17 cellular contexts compared by ENCODE assay signal in the genomic region with DNA sequence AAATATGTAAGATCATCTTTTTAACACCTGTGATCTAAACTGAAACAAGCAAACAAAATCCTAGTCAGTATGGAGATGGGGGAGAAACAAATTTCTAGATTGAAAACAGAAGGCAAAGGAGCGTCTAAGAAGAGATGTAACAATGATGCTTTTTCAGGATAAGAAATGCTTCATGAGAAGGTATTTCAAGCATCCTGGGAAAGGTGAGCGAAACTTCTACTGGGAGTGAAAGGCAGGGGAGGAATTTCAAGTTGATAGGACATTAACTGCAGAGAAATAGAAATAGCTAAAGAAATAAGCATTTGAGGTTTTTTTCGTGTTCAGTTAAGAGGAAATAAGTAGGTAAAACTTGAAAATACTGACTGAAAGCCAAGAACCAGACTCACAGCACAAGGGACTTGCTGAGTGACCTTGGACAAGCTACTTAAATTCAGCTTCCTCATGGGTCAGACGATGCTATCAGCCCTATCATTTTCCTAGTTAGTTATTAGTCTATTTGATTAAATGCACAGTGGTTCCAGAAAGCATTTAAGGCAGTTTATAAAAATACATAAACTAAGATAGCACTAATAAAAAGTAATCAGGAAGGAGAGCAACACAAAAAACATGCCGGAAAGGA.
A peak's percentile ranks its signal among the peaks of the same experiment; 100 is the strongest.
DNase-seq lines count a peak whose midpoint lies in the region; ATAC-seq and TF ChIP-seq lines count a peak whose summit lies in the region.
"Had no signal": no experiment of that assay in that cellular context is flagged by ENCODE, and none has a peak within 500 bp of the region (broad histone marks: within the 10 kb centered on the region; RNA-seq: fewer than 3 reads in every experiment).

No MANE protein-coding gene starts in this region.

- TF ChIP-seq POLR2A in erythroblast (IDR thresholded peaks at IDR 0.05; ENCODE audit: low read length) = no peak

- no peak overlapping the region for H2AFZ ChIP-seq in trophoblast cell (ENCODE audit: insufficient read depth, low read length, poor library complexity)

- no peak overlapping the region for H3K18ac ChIP-seq in trophoblast cell (ENCODE audit: low read length)

- H3K23ac ChIP-seq in trophoblast cell (ENCODE audit: low read length) = no peak overlapping the region

- no CpG with 5 or more reads among the region's 5 CpGs for WGBS in trophoblast cell (ENCODE audit: extremely low coverage, insufficient coverage, insufficient read length)

- H2BK120ac ChIP-seq in trophoblast cell (ENCODE audit: insufficient read depth, low read length, poor library complexity) = no peak overlapping the region

- H3K27me3 ChIP-seq in endocrine pancreas (ENCODE audit: control insufficient read depth, insufficient read depth, low read length) (no peaks in the 10 kb centered on the region), trophoblast cell (ENCODE audit: insufficient read depth, low read length) (no peaks in the 10 kb centered on the region)
- H3K27me3 ChIP-seq: SJSA1 had no signal

- H4K91ac ChIP-seq in trophoblast cell (ENCODE audit: low read depth, low read length) = no peak overlapping the region

- no peak overlapping the region for H2BK5ac ChIP-seq in trophoblast cell (ENCODE audit: low read depth, low read length, poor library complexity)

- ATAC-seq in GM21515 (IDR thresholded peaks at IDR 0.05; ENCODE audit: unreplicated experiment) = no peak

- no peaks in the 10 kb centered on the region for H3K79me2 ChIP-seq in trophoblast cell (ENCODE audit: control insufficient read depth, insufficient read depth, low read length, poor library complexity)

- peaks cover 50% of the 10 kb centered on the region for H3K4me1 ChIP-seq in endocrine pancreas (ENCODE audit: control insufficient read depth, insufficient read depth, low read length)
- peaks cover 3 to 7% of the 10 kb centered on the region in 2 experiments for H3K4me1 ChIP-seq in trophoblast cell (ENCODE audit: control insufficient read depth in 1 of 2, insufficient read depth in 2 of 2, low read length in 2 of 2)

- H3K27ac ChIP-seq in C4-2B (peak overlapping the region; percentile 47; the same call in 1 of the 2 replicates), SK-N-MC (peak overlapping the region; percentile 52), trophoblast cell (ENCODE audit: low read depth, low read length) (peak overlapping the region; percentile 48)
- H3K27ac ChIP-seq: SJSA1 had no signal

- TF ChIP-seq CTCF in C4-2B (conservative IDR thresholded peaks at IDR 0.05) = no peak

- no peak overlapping the region for H3K4me3 ChIP-seq in SK-N-MC
- no peak overlapping the region for H3K4me3 ChIP-seq in endocrine pancreas (ENCODE audit: control insufficient read depth, insufficient read depth, low read length)
- H3K4me3 ChIP-seq in trophoblast cell (ENCODE audit: low read depth, low read length) = no peak overlapping the region
- H3K4me3 ChIP-seq: SJSA1 had no signal

- no peak overlapping the region for H2BK12ac ChIP-seq in trophoblast cell (ENCODE audit: low read length)

- no peak overlapping the region for H3K14ac ChIP-seq in trophoblast cell (ENCODE audit: low read length)

- no peak overlapping the region for H3K4me2 ChIP-seq in trophoblast cell (ENCODE audit: low read length)

- no peak overlapping the region for H3K4ac ChIP-seq in trophoblast cell (ENCODE audit: low read depth, low read length)

- H2AK5ac ChIP-seq in trophoblast cell (ENCODE audit: low read length) = no peak overlapping the region

- H3K9me3 ChIP-seq in SK-N-MC (ENCODE audit: low read depth, low read length) = no peaks in the 10 kb centered on the region
- no peaks in the 10 kb centered on the region for H3K9me3 ChIP-seq in endocrine pancreas (ENCODE audit: control insufficient read depth, low read length)
- H3K9me3 ChIP-seq in trophoblast cell (ENCODE audit: insufficient read depth, low read depth, low read length) = no peaks in the 10 kb centered on the region
- H3K9me3 ChIP-seq: SJSA1 had no signal

- no peak for DNase-seq in SK-N-MC (ENCODE audit: low read depth, low spot score)
- DNase-seq in trophoblast cell = peak in 1 of 2 donors; percentile 61
- DNase-seq in AML-193 (lab: John Stamatoyannopoulos, UW) = no peak
- DNase-seq in GM19240 (ENCODE audit: insufficient read length, low spot score) = no peak
- DNase-seq in erythroblast (lab: John Stamatoyannopoulos, UW) = no peak
- DNase-seq: CD4-positive, alpha-beta memory T cell; HCEC 1CT; MM.1S; NCI-H1105; NCI-H1930; NCI-H526 treated with DMSO at 0.1 percent for 48 hours; NK-92 treated with Interleukin-12 subunit alpha and Interleukin-12 subunit beta, amount 100 ng/mL, for 24 hours; OCI-M1 had no signal

- peaks cover 7% of the 10 kb centered on the region for H3K79me1 ChIP-seq in trophoblast cell (ENCODE audit: low read length)

- H3K36me3 ChIP-seq in SK-N-MC (ENCODE audit: insufficient read depth, low read length) = no peaks in the 10 kb centered on the region
- no peaks in the 10 kb centered on the region for H3K36me3 ChIP-seq in endocrine pancreas (ENCODE audit: control insufficient read depth, insufficient read depth, low read length)
- H3K36me3 ChIP-seq in trophoblast cell (ENCODE audit: control insufficient read depth in 1 of 2, insufficient read depth in 2 of 2, low read length in 2 of 2) = no peaks in the 10 kb centered on the region
- H3K36me3 ChIP-seq: SJSA1 had no signal

- H4K12ac ChIP-seq in trophoblast cell (ENCODE audit: low read depth, low read length) = no peak overlapping the region

- H3K9ac ChIP-seq in SK-N-MC (ENCODE audit: insufficient read length) = peak overlapping the region; percentile 3
- peak overlapping the region; percentile 10 for H3K9ac ChIP-seq in endocrine pancreas (ENCODE audit: control insufficient read depth, insufficient read depth, low read length)
- H3K9ac ChIP-seq in trophoblast cell (ENCODE audit: low read length) = no peak overlapping the region

- H4K8ac ChIP-seq in trophoblast cell (ENCODE audit: low read depth, low read length) = no peak overlapping the region
